In genomic region chr14:104689620-104690265, GRCh38 we compare ENCODE assay signal across 8 cellular contexts. TPM values are rescaled to one million over a fixed set of nuclear protein-coding genes. Genes with fewer than 3 reads are reported as not detected.
DNase-seq lines count a peak whose midpoint lies in the region; ATAC-seq, FAIRE-seq and TF ChIP-seq lines count a peak whose summit lies in the region.

No MANE protein-coding gene starts in this region.

- peaks cover 3 to 34% of the 10 kb centered on the region in 2 experiments for H4K20me1 ChIP-seq in H1 (replicated peaks in 1 of 2; ENCODE audit: control insufficient read depth in 1 of 2, insufficient read depth in 2 of 2, low read length in 2 of 2)

- H3K9me3 ChIP-seq in Panc1 (ENCODE audit: control insufficient read depth, insufficient read depth, low read depth, low read length): no peaks in the 10 kb centered on the region
- no peaks in the 10 kb centered on the region for H3K9me3 ChIP-seq in H1 (ENCODE audit: insufficient read depth in 2 of 2, low read depth in 1 of 2, low read length in 1 of 2)

- peak overlapping the region; percentile 73 for H4K5ac ChIP-seq in H1 (ENCODE audit: insufficient read length, low read depth, low read length)

- TF ChIP-seq CTCF in Panc1 (IDR thresholded peaks at IDR 0.05) (no peak), H1 (IDR thresholded peaks at IDR 0.05; ENCODE audit: control extremely low read depth in 1 of 3, insufficient read depth in 1 of 3, low read depth in 1 of 3, low read length in 3 of 3) (no peak), natural killer cell (IDR thresholded peaks at IDR 0.05) (no peak)

- no peaks in the 10 kb centered on the region for H3K36me3 Mint-ChIP-seq in natural killer cell

- H2BK20ac ChIP-seq in H1 (ENCODE audit: low read length): no peak overlapping the region

- WGBS in H1 (ENCODE audit: extremely low coverage in 1 of 2, insufficient coverage in 1 of 2, insufficient read length in 1 of 2, insufficient replicate concordance in 2 of 2, low coverage in 1 of 2, low lambda C conversion rate in 2 of 2, missing lambda C conversion rate in 1 of 2), 2 experiments: 0% methylated on average over 38 of the region's 69 CpGs; no CpG with 5 or more reads in 1 of the 2 experiments

- peaks cover 6% of the 10 kb centered on the region; the same call in 1 of the 2 replicates for H3K36me3 ChIP-seq in Panc1 (ENCODE audit: control insufficient read depth, insufficient read depth, low read length)
- H3K36me3 ChIP-seq in H1 (ENCODE audit: control insufficient read depth in 2 of 4, insufficient read depth in 4 of 4, low read length in 3 of 4): no peaks in the 10 kb centered on the region; a peak in 1 of 8 replicates

- H3K4me3 Mint-ChIP-seq in natural killer cell: peak overlapping the region; percentile 52

- H3K14ac ChIP-seq in H1 (ENCODE audit: insufficient read length): no peak overlapping the region

- ATAC-seq in Panc1 (no peak), natural killer cell (peak in 2 of 3 donors; percentile 38 to 54), HG03039 (IDR thresholded peaks at IDR 0.05; ENCODE audit: unreplicated experiment) (no peak), HG03097 (IDR thresholded peaks at IDR 0.05; ENCODE audit: low FRiP score, unreplicated experiment) (no peak)

- intact Hi-C loops in Panc1 (cut with micrococcal nuclease; ENCODE audit: unreplicated experiment) (no loop called here), natural killer cell (cut with micrococcal nuclease) (no loop called here)

- DNase-seq in Panc1 (ENCODE audit: low read depth, low spot score): no peak
- DNase-seq in H1 (ENCODE audit: low read depth in 1 of 2, low spot score in 2 of 2): no peak
- no peak for DNase-seq in natural killer cell
- no peak for DNase-seq in activated effector memory CD4-positive, alpha-beta T cell treated with Interleukin-2 at 50 U/mL for 16 hours
- DNase-seq in NCI-H345 treated with DMSO at 0.1 percent for 48 hours (lab: John Stamatoyannopoulos, UW; ENCODE audit: unreplicated experiment): no peak

- peak overlapping the region; percentile 68 for H4K8ac ChIP-seq in H1 (ENCODE audit: extremely low read depth, insufficient read depth, low read length)

- H2AFZ ChIP-seq in H1 (ENCODE audit: low read length): no peak overlapping the region; the same call in 1 of the 2 replicates

- H3K4me1 ChIP-seq in Panc1 (ENCODE audit: control insufficient read depth, insufficient read depth, low read length) (peaks cover 51% of the 10 kb centered on the region), H1 (replicated peaks in 1 of 4; ENCODE audit: control insufficient read depth in 3 of 4, insufficient read depth in 4 of 4, low read length in 3 of 4) (peaks cover 0 to 39% (median 31%) of the 10 kb centered on the region in 4 experiments; a peak in 6 of 7 replicates)

- peak overlapping the region; percentile 71 for H3K18ac ChIP-seq in H1 (ENCODE audit: extremely low read depth, low read length)

- peak overlapping the region in 1 of 2 donors; percentile 24 for H3K27ac Mint-ChIP-seq in natural killer cell

- H3K4me2 ChIP-seq in H1 (ENCODE audit: insufficient read depth in 1 of 2, low read depth in 2 of 2, low read length in 2 of 2): peak overlapping the region; percentile 79 to 93

- H3K79me1 ChIP-seq in H1 (ENCODE audit: low read depth, low read length): peaks cover 16% of the 10 kb centered on the region

- TF ChIP-seq RAD21 in H1 (IDR thresholded peaks at IDR 0.05 in 1 of 2, conservative IDR thresholded peaks at IDR 0.05 in 1 of 2; ENCODE audit: low read depth in 2 of 2, low read length in 2 of 2): no peak

- FAIRE-seq in H1 (lab: Jason Lieb, UNC): no peak

- no peak overlapping the region for H2BK15ac ChIP-seq in H1 (ENCODE audit: low read length)

- no peaks in the 10 kb centered on the region for H3K27me3 Mint-ChIP-seq in natural killer cell (ENCODE audit: low read depth in 2 of 2)

- CTCF ChIA-PET in Panc1 (lab: Charles Lee) (no interaction called here), H1 (lab: Charles Lee; ENCODE audit: partially characterized antibody) (interaction anchor here (1.2 to 1.8 kb wide), 4 partner anchors 9 to 24 kb away, joined by 4 to 8 read pairs (median 6); no protein-coding TSS in a partner anchor)

- peaks cover 18% of the 10 kb centered on the region; the same call in 1 of the 2 replicates for H3K23me2 ChIP-seq in H1 (ENCODE audit: low read depth, low read length)

- in situ Hi-C loops in Panc1 (cut with HindIII; ENCODE audit: low pct_unique_long_range_greater_than_20kb, low sequenced_read_pairs): no loop called here

- H3K4me3 ChIP-seq in Panc1 (ENCODE audit: low read depth in 2 of 2, low read length in 2 of 2) (peak overlapping the region; percentile 73 to 78), H1 (ENCODE audit: extremely low read depth in 1 of 4, insufficient read depth in 2 of 4, low read depth in 3 of 4, low read length in 4 of 4) (peak overlapping the region; percentile 54 to 92 (median 70))

- TF ChIP-seq POLR2A in GM15510 (IDR thresholded peaks at IDR 0.05; ENCODE audit: borderline replicate concordance, extremely low read depth, insufficient read length): peak; percentile 54
- TF ChIP-seq POLR2A in H1 (IDR thresholded peaks at IDR 0.05; ENCODE audit: control extremely low read depth in 1 of 2, low read depth in 2 of 2, low read length in 2 of 2): no peak

- H3K79me2 ChIP-seq in H1 (ENCODE audit: control insufficient read depth in 1 of 2, insufficient read depth in 2 of 2, low read length in 2 of 2): peaks cover 0 to 31% of the 10 kb centered on the region in 2 experiments; a peak in 2 of 4 replicates

- no TSS peak for BruUV-seq in Panc1 (replicated peaks; lab: Mats Ljungman, UMichigan)

- no peak overlapping the region for H2BK5ac ChIP-seq in H1 (ENCODE audit: low read depth, low read length)

- peaks cover 13 to 30% of the 10 kb centered on the region in 2 donors for H3K4me1 Mint-ChIP-seq in natural killer cell

- H3K23ac ChIP-seq in H1 (ENCODE audit: insufficient read length): no peak overlapping the region

- peak overlapping the region; percentile 77 for H3K56ac ChIP-seq in H1 (replicated peaks; ENCODE audit: insufficient read length, low read depth, low read length)

- no peak for TF ChIP-seq EP300 in H1 (IDR thresholded peaks at IDR 0.05; ENCODE audit: borderline replicate concordance in 1 of 2, low read depth in 2 of 2, low read length in 2 of 2)

- H3K27me3 ChIP-seq in Panc1 (ENCODE audit: control insufficient read depth, insufficient read depth, low read length) (no peaks in the 10 kb centered on the region), H1 (replicated peaks in 1 of 4; ENCODE audit: control insufficient read depth in 3 of 4, extremely low read depth in 1 of 4, insufficient read depth in 3 of 4, low read length in 3 of 4) (no peaks in the 10 kb centered on the region; a peak in 1 of 7 replicates)

- H3K9me3 Mint-ChIP-seq in natural killer cell: no peaks in the 10 kb centered on the region

- H3K27ac ChIP-seq in Panc1 (ENCODE audit: low read length) (peak overlapping the region; percentile 88), H1 (ENCODE audit: low read depth, low read length) (no peak overlapping the region; the same call in 1 of the 2 replicates)

- POLR2A ChIA-PET in Panc1 (lab: Charles Lee) (interaction anchor here (1.7 kb wide), 1 partner anchor 8 kb away, joined by 6 read pairs; no protein-coding TSS in a partner anchor), H1 (lab: Charles Lee; ENCODE audit: partially characterized antibody) (interaction anchor here (1.2 to 3.8 kb wide), 3 partner anchors 8 to 13 kb away, joined by 3 to 28 read pairs (median 11); no protein-coding TSS in a partner anchor)

- H2BK12ac ChIP-seq in H1 (ENCODE audit: low read depth, low read length): 0 out of 2 replicates have a peak overlapping the region, but pooled peaks have one; percentile 27

- H3K9ac ChIP-seq in H1 (replicated peaks in 1 of 4; ENCODE audit: extremely low read depth in 1 of 4, low read depth in 3 of 4, low read length in 3 of 4): peak overlapping the region; percentile 34 to 69 (median 47); a peak in 6 of 7 replicates

- no peak overlapping the region for H2AK5ac ChIP-seq in H1 (ENCODE audit: low read depth, low read length)

- H2BK120ac ChIP-seq in H1 (replicated peaks; ENCODE audit: low read depth, low read length): no peak overlapping the region

- H4K91ac ChIP-seq in H1 (replicated peaks; ENCODE audit: insufficient read length, low read length): peak overlapping the region; percentile 65

- H3K4ac ChIP-seq in H1 (replicated peaks; ENCODE audit: insufficient read length, low read depth, low read length): no peak overlapping the region

TF ChIP-seq in H1, 55 proteins besides CTCF, POLR2A, EP300 and RAD21 (continues in another document):
- TF ChIP-seq PHF8 (conservative IDR thresholded peaks at IDR 0.05; ENCODE audit: low read depth, low read length) (peak; percentile 37; the same call in 1 of the 2 replicates), E2F6 (IDR thresholded peaks at IDR 0.05) (no peak)

RNA-seq across cellular contexts. Expression of gene INF2, which starts 0.3 kb away (rescaled TPM):
- total RNA-seq in Panc1 (2021; ENCODE audit: unreplicated experiment) (195 TPM), natural killer cell (10 to 100 TPM; 12.7 to 21.9 (median 15.3) TPM)
- 179 TPM for polyA plus RNA-seq in Panc1 (2012; ENCODE audit: insufficient read length)
- total RNA-seq in H1 (2021; fragmentation: NEBNext Ultra II Directional; extraction: Animal tissue kit (Norgen Biotek cat#: 25700)): 54.0 and 59.5 TPM in 2 replicates
- polyA plus RNA-seq in H1 (2011; rRNA removed): 29.1 and 42.3 TPM in 2 replicates
- polyA plus RNA-seq in H1 (2011; cell fraction: cytosol; rRNA removed): 28.5 TPM
- 143 TPM for polyA plus RNA-seq in H1 (2011; cell fraction: nucleus; rRNA removed)
- polyA plus RNA-seq in H1 (2012, experiment 1 of 2): 27.3 to 49.9 TPM (median 47.0 TPM) in 4 replicates
- polyA plus RNA-seq in H1 (2012, experiment 2 of 2): 33.6 TPM
- polyA plus RNA-seq in H1 (2013, experiment 1 of 2): 36.0 TPM
- polyA plus RNA-seq in H1 (2013, experiment 2 of 2): 32.6 TPM
- polyA minus RNA-seq in H1 (2011; rRNA and poly(A)+ RNA removed): 12.8 and 15.1 TPM in 2 replicates
- polyA minus RNA-seq in H1 (2011; cell fraction: cytosol; rRNA and poly(A)+ RNA removed): 22.1 TPM
- 27.8 TPM for polyA minus RNA-seq in H1 (2011; cell fraction: nucleus; rRNA and poly(A)+ RNA removed)

RNA-seq across cellular contexts. Expression of gene ADSS1, which starts 34.3 kb away (rescaled TPM):
- total RNA-seq in Panc1 (2021; ENCODE audit: unreplicated experiment): 9.4 TPM
- polyA plus RNA-seq in Panc1 (2012; ENCODE audit: insufficient read length): 15.6 TPM
- total RNA-seq in H1 (2021; fragmentation: NEBNext Ultra II Directional; extraction: Animal tissue kit (Norgen Biotek cat#: 25700)): 7.9 and 8.9 TPM in 2 replicates
- 7.1 and 9.4 TPM in 2 replicates for polyA plus RNA-seq in H1 (2011; rRNA removed)
- 12.8 TPM for polyA plus RNA-seq in H1 (2011; cell fraction: cytosol; rRNA removed)
- 43.4 TPM for polyA plus RNA-seq in H1 (2011; cell fraction: nucleus; rRNA removed)
- 8.2 to 15.0 TPM (median 11.8 TPM) in 4 replicates for polyA plus RNA-seq in H1 (2012, experiment 1 of 2)
- polyA plus RNA-seq in H1 (2012, experiment 2 of 2): 9.8 TPM
- 6.2 TPM for polyA plus RNA-seq in H1 (2013, experiment 1 of 2)
- 5.8 TPM for polyA plus RNA-seq in H1 (2013, experiment 2 of 2)
- polyA minus RNA-seq in H1 (2011; rRNA and poly(A)+ RNA removed): 3.2 and 7.1 TPM in 2 replicates
- 2.6 TPM for polyA minus RNA-seq in H1 (2011; cell fraction: cytosol; rRNA and poly(A)+ RNA removed)
- 11.0 TPM for polyA minus RNA-seq in H1 (2011; cell fraction: nucleus; rRNA and poly(A)+ RNA removed)
- 1 to 10 TPM; 2.1 to 2.7 (median 2.5) TPM for total RNA-seq in natural killer cell

Comparison
In these comparisons a context has a peak if more than half of its experiments do, and no peak if none do; other contexts are left out.
1. ATAC-seq: peak in natural killer cell (2 of 3); none in Panc1 (single experiment), HG03039 (single experiment) and HG03097 (single experiment).